1 cellular context compared by ENCODE assay signal in the genomic region with DNA sequence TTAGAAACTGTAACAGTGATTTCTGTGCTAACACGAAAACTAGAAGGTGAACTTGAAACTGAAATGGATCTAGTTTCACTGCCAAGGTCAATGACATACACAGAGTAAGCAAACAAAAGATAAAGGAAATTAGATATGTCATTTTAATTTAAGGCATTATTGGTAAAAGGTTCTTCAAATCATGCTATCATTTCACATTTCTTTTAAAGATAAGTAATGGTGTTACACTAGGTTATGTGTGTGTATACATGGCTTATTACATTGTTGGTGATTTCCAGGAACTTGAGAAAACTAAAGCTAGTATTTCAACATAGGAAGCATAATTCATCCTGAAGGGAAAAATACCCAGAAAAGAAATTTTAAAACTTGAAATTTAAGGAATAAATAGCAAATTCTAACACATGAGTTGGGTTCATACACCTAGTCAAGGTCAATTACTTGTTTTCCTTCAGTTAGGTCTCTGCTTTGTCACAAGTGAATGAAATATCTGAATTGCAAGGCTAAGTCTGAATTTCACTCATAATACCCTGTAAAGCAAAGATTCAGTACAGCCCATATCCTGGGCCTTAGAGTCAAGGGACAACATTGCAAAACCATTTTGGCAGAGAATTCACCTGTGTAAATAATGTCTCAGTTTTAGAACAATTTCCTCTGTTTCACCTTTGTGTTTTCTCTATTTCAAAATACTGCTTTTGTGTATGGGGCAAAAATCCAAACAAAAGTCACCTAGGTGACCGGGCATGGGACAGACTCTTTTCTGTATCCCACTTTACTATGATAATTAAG.
A peak's percentile ranks its signal among the peaks of the same experiment; 100 is the strongest.
TF ChIP-seq lines count a peak whose summit lies in the region.

No MANE protein-coding gene starts in this region.

TF ChIP-seq in HepG2, 621 proteins besides CTCF, POLR2A, EP300 and RAD21 (continued from another document and continues in another):
- TF ChIP-seq, protein P1, sequence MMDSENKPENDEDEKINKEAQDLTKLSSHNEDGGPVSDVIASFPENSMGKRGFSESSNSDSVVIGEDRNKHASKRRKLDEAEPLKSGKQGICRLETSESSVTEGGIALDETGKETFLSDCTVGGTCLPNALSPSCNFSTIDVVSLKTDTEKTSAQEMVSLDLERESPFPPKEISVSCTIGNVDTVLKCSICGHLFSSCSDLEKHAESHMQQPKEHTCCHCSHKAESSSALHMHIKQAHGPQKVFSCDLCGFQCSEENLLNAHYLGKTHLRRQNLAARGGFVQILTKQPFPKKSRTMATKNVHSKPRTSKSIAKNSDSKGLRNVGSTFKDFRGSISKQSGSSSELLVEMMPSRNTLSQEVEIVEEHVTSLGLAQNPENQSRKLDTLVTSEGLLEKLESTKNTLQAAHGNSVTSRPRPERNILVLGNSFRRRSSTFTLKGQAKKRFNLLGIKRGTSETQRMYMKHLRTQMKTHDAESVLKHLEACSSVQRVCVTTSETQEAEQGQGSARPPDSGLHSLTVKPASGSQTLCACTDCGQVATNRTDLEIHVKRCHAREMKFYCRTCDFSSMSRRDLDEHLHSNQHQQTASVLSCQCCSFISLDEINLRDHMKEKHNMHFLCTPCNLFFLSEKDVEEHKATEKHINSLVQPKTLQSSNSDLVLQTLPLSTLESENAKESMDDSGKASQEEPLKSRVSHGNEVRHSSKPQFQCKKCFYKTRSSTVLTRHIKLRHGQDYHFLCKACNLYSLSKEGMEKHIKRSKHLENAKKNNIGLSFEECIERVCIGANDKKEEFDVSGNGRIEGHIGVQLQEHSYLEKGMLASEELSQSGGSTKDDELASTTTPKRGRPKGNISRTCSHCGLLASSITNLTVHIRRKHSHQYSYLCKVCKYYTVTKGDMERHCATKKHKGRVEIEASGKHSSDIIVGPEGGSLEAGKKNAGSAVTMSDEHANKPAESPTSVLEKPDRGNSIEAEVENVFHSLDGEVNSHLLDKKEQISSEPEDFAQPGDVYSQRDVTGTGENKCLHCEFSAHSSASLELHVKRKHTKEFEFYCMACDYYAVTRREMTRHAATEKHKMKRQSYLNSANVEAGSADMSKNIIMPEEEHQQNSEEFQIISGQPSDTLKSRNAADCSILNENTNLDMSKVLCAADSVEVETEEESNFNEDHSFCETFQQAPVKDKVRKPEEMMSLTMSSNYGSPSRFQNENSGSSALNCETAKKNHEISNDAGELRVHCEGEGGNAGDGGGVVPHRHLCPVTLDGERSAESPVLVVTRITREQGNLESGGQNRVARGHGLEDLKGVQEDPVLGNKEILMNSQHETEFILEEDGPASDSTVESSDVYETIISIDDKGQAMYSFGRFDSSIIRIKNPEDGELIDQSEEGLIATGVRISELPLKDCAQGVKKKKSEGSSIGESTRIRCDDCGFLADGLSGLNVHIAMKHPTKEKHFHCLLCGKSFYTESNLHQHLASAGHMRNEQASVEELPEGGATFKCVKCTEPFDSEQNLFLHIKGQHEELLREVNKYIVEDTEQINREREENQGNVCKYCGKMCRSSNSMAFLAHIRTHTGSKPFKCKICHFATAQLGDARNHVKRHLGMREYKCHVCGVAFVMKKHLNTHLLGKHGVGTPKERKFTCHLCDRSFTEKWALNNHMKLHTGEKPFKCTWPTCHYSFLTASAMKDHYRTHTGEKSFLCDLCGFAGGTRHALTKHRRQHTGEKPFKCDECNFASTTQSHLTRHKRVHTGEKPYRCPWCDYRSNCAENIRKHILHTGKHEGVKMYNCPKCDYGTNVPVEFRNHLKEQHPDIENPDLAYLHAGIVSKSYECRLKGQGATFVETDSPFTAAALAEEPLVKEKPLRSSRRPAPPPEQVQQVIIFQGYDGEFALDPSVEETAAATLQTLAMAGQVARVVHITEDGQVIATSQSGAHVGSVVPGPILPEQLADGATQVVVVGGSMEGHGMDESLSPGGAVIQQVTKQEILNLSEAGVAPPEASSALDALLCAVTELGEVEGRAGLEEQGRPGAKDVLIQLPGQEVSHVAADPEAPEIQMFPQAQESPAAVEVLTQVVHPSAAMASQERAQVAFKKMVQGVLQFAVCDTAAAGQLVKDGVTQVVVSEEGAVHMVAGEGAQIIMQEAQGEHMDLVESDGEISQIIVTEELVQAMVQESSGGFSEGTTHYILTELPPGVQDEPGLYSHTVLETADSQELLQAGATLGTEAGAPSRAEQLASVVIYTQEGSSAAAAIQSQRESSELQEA (CRISPR knock-in tag; IDR thresholded peaks at IDR 0.05; ENCODE audit: not compliant biosample characterization): no peak
- TF ChIP-seq ZNF782 (CRISPR knock-in tag; IDR thresholded peaks at IDR 0.05; ENCODE audit: borderline replicate concordance): no peak
- TF ChIP-seq, protein P2, sequence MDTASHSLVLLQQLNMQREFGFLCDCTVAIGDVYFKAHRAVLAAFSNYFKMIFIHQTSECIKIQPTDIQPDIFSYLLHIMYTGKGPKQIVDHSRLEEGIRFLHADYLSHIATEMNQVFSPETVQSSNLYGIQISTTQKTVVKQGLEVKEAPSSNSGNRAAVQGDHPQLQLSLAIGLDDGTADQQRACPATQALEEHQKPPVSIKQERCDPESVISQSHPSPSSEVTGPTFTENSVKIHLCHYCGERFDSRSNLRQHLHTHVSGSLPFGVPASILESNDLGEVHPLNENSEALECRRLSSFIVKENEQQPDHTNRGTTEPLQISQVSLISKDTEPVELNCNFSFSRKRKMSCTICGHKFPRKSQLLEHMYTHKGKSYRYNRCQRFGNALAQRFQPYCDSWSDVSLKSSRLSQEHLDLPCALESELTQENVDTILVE (CRISPR knock-in tag; IDR thresholded peaks at IDR 0.05): peak; percentile 63; the same call in 1 of the 2 replicates
- no peak for TF ChIP-seq ZNF777 (CRISPR knock-in tag; IDR thresholded peaks at IDR 0.05)
- peak; percentile 78 for TF ChIP-seq RXRB (CRISPR knock-in tag; IDR thresholded peaks at IDR 0.05; ENCODE audit: borderline replicate concordance)
- TF ChIP-seq SP2 (CRISPR knock-in tag; IDR thresholded peaks at IDR 0.05): no peak
- TF ChIP-seq PCBP1 (IDR thresholded peaks at IDR 0.05; ENCODE audit: borderline replicate concordance, low read depth, low read length): no peak
- no peak for TF ChIP-seq ZNF562 (CRISPR knock-in tag; IDR thresholded peaks at IDR 0.05; ENCODE audit: borderline replicate concordance)
- TF ChIP-seq MED8 (CRISPR knock-in tag; IDR thresholded peaks at IDR 0.05; ENCODE audit: insufficient replicate concordance): no peak
- TF ChIP-seq ZNF557 (CRISPR knock-in tag; IDR thresholded peaks at IDR 0.05): no peak
- no peak for TF ChIP-seq ZFP36L2 (CRISPR knock-in tag; IDR thresholded peaks at IDR 0.05)
- TF ChIP-seq, protein P3, sequence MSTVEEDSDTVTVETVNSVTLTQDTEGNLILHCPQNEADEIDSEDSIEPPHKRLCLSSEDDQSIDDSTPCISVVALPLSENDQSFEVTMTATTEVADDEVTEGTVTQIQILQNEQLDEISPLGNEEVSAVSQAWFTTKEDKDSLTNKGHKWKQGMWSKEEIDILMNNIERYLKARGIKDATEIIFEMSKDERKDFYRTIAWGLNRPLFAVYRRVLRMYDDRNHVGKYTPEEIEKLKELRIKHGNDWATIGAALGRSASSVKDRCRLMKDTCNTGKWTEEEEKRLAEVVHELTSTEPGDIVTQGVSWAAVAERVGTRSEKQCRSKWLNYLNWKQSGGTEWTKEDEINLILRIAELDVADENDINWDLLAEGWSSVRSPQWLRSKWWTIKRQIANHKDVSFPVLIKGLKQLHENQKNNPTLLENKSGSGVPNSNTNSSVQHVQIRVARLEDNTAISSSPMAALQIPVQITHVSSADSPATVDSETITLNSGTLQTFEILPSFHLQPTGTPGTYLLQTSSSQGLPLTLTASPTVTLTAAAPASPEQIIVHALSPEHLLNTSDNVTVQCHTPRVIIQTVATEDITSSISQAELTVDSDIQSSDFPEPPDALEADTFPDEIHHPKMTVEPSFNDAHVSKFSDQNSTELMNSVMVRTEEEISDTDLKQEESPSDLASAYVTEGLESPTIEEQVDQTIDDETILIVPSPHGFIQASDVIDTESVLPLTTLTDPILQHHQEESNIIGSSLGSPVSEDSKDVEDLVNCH (CRISPR knock-in tag; IDR thresholded peaks at IDR 0.05): no peak
- TF ChIP-seq, protein P4, sequence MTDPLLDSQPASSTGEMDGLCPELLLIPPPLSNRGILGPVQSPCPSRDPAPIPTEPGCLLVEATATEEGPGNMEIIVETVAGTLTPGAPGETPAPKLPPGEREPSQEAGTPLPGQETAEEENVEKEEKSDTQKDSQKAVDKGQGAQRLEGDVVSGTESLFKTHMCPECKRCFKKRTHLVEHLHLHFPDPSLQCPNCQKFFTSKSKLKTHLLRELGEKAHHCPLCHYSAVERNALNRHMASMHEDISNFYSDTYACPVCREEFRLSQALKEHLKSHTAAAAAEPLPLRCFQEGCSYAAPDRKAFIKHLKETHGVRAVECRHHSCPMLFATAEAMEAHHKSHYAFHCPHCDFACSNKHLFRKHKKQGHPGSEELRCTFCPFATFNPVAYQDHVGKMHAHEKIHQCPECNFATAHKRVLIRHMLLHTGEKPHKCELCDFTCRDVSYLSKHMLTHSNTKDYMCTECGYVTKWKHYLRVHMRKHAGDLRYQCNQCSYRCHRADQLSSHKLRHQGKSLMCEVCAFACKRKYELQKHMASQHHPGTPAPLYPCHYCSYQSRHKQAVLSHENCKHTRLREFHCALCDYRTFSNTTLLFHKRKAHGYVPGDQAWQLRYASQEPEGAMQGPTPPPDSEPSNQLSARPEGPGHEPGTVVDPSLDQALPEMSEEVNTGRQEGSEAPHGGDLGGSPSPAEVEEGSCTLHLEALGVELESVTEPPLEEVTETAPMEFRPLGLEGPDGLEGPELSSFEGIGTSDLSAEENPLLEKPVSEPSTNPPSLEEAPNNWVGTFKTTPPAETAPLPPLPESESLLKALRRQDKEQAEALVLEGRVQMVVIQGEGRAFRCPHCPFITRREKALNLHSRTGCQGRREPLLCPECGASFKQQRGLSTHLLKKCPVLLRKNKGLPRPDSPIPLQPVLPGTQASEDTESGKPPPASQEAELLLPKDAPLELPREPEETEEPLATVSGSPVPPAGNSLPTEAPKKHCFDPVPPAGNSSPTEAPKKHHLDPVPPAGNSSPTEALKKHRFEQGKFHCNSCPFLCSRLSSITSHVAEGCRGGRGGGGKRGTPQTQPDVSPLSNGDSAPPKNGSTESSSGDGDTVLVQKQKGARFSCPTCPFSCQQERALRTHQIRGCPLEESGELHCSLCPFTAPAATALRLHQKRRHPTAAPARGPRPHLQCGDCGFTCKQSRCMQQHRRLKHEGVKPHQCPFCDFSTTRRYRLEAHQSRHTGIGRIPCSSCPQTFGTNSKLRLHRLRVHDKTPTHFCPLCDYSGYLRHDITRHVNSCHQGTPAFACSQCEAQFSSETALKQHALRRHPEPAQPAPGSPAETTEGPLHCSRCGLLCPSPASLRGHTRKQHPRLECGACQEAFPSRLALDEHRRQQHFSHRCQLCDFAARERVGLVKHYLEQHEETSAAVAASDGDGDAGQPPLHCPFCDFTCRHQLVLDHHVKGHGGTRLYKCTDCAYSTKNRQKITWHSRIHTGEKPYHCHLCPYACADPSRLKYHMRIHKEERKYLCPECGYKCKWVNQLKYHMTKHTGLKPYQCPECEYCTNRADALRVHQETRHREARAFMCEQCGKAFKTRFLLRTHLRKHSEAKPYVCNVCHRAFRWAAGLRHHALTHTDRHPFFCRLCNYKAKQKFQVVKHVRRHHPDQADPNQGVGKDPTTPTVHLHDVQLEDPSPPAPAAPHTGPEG (CRISPR knock-in tag; IDR thresholded peaks at IDR 0.05): no peak
- no peak for TF ChIP-seq ZNF33A (CRISPR knock-in tag; IDR thresholded peaks at IDR 0.05; ENCODE audit: borderline replicate concordance)
- TF ChIP-seq JUNB (CRISPR knock-in tag; IDR thresholded peaks at IDR 0.05; ENCODE audit: borderline replicate concordance): no peak
- TF ChIP-seq KDM5B (CRISPR knock-in tag; IDR thresholded peaks at IDR 0.05; ENCODE audit: borderline replicate concordance): no peak
- peak; percentile 62; the same call in 1 of the 2 replicates for TF ChIP-seq ZFP1 (CRISPR knock-in tag; IDR thresholded peaks at IDR 0.05)
- TF ChIP-seq, protein P5, sequence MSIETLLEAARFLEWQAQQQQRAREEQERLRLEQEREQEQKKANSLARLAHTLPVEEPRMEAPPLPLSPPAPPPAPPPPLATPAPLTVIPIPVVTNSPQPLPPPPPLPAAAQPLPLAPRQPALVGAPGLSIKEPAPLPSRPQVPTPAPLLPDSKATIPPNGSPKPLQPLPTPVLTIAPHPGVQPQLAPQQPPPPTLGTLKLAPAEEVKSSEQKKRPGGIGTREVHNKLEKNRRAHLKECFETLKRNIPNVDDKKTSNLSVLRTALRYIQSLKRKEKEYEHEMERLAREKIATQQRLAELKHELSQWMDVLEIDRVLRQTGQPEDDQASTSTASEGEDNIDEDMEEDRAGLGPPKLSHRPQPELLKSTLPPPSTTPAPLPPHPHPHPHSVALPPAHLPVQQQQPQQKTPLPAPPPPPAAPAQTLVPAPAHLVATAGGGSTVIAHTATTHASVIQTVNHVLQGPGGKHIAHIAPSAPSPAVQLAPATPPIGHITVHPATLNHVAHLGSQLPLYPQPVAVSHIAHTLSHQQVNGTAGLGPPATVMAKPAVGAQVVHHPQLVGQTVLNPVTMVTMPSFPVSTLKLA (IDR thresholded peaks at IDR 0.05): no peak
- TF ChIP-seq, protein P6, sequence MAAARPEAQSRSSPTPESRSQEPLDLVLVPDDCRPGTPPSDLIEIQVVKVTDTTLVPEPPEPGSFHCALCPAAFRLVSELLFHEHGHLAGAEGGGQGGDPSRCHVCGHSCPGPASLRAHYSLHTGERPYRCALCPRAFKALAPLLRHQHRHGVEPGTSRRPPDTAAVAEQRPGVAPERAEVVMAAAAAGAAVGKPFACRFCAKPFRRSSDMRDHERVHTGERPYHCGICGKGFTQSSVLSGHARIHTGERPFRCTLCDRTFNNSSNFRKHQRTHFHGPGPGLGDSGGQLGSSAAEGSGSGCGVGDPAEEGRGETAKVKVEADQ (CRISPR knock-in tag; IDR thresholded peaks at IDR 0.05; ENCODE audit: borderline replicate concordance): no peak
- TF ChIP-seq, protein P7, sequence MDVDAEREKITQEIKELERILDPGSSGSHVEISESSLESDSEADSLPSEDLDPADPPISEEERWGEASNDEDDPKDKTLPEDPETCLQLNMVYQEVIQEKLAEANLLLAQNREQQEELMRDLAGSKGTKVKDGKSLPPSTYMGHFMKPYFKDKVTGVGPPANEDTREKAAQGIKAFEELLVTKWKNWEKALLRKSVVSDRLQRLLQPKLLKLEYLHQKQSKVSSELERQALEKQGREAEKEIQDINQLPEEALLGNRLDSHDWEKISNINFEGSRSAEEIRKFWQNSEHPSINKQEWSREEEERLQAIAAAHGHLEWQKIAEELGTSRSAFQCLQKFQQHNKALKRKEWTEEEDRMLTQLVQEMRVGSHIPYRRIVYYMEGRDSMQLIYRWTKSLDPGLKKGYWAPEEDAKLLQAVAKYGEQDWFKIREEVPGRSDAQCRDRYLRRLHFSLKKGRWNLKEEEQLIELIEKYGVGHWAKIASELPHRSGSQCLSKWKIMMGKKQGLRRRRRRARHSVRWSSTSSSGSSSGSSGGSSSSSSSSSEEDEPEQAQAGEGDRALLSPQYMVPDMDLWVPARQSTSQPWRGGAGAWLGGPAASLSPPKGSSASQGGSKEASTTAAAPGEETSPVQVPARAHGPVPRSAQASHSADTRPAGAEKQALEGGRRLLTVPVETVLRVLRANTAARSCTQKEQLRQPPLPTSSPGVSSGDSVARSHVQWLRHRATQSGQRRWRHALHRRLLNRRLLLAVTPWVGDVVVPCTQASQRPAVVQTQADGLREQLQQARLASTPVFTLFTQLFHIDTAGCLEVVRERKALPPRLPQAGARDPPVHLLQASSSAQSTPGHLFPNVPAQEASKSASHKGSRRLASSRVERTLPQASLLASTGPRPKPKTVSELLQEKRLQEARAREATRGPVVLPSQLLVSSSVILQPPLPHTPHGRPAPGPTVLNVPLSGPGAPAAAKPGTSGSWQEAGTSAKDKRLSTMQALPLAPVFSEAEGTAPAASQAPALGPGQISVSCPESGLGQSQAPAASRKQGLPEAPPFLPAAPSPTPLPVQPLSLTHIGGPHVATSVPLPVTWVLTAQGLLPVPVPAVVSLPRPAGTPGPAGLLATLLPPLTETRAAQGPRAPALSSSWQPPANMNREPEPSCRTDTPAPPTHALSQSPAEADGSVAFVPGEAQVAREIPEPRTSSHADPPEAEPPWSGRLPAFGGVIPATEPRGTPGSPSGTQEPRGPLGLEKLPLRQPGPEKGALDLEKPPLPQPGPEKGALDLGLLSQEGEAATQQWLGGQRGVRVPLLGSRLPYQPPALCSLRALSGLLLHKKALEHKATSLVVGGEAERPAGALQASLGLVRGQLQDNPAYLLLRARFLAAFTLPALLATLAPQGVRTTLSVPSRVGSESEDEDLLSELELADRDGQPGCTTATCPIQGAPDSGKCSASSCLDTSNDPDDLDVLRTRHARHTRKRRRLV (CRISPR knock-in tag; IDR thresholded peaks at IDR 0.05): no peak
- TF ChIP-seq HOXA5 (CRISPR knock-in tag; IDR thresholded peaks at IDR 0.05): no peak
- no peak for TF ChIP-seq KLF12 (CRISPR knock-in tag; IDR thresholded peaks at IDR 0.05; ENCODE audit: borderline replicate concordance)
